Comparison of ENCODE assay signal across 8 cellular contexts in genomic region chr11:10302744-10303557, GRCh38. TPM values are rescaled to one million over a fixed set of nuclear protein-coding genes. Genes with fewer than 3 reads are reported as not detected.
DNase-seq lines count a peak whose midpoint lies in the region; ATAC-seq and TF ChIP-seq lines count a peak whose summit lies in the region.

No MANE protein-coding gene starts in this region.

- peak overlapping the region; percentile 84 for H3K27ac ChIP-seq in skeletal muscle tissue (ENCODE audit: low read depth, low read length)

- peaks cover 30% of the 10 kb centered on the region for H3K27me3 Mint-ChIP-seq in central memory CD8-positive, alpha-beta T cell

- H3K27me3 ChIP-seq in skeletal muscle tissue (ENCODE audit: control insufficient read depth in 3 of 3, insufficient read depth in 3 of 3, low read length in 3 of 3), result peaks cover 0 to 7% (median 4%) of the 10 kb centered on the region in 3 donors

- H3K9ac ChIP-seq in ES-I3 (ENCODE audit: low read depth, low read length) (peak overlapping the region; percentile 81), skeletal muscle tissue (ENCODE audit: low read depth in 1 of 3, low read length in 3 of 3) (peak overlapping the region; percentile 86 to 94 (median 89))

- DNase-seq in LNCaP clone FGC (ENCODE audit: low read depth) (peak; percentile 73), UCSD-AML1 (lab: John Stamatoyannopoulos, UW; ENCODE audit: unreplicated experiment) (peak; percentile 69), iris pigment epithelial cell (ENCODE audit: low read depth) (peak; percentile 68)
- peak in 1 of 2 donors; percentile 56 for DNase-seq in central memory CD8-positive, alpha-beta T cell (ENCODE audit: low spot score in 2 of 2)

- H3K4me3 Mint-ChIP-seq in central memory CD8-positive, alpha-beta T cell, result peak overlapping the region; percentile 96

- H3K36me3 ChIP-seq in ES-I3 (ENCODE audit: insufficient read depth, low read length) (no peaks in the 10 kb centered on the region), skeletal muscle tissue (ENCODE audit: control insufficient read depth in 3 of 3, insufficient read depth in 3 of 3, low read length in 3 of 3) (peaks cover 0 to 5% (median 0%) of the 10 kb centered on the region in 3 donors)

- TF ChIP-seq CTCF in LNCaP clone FGC (IDR thresholded peaks at IDR 0.05; ENCODE audit: control insufficient read depth, extremely low read depth, insufficient read depth), result no peak

- H3K4me1 Mint-ChIP-seq in central memory CD8-positive, alpha-beta T cell, result peaks cover 67% of the 10 kb centered on the region

- peak; percentile 41 for ATAC-seq in central memory CD8-positive, alpha-beta T cell (replicated peaks; ENCODE audit: extremely low read depth, poor library complexity, severe bottlenecking)
- ATAC-seq in GM18868 (IDR thresholded peaks at IDR 0.05; ENCODE audit: unreplicated experiment) (no peak), HG03139 (IDR thresholded peaks at IDR 0.05; ENCODE audit: unreplicated experiment) (no peak)

- H3K4me1 ChIP-seq in ES-I3 (ENCODE audit: insufficient read depth, low read length) (no peaks in the 10 kb centered on the region), skeletal muscle tissue (ENCODE audit: control insufficient read depth in 3 of 3, insufficient read depth in 3 of 3, low read length in 3 of 3) (peaks cover 35 to 42% (median 41%) of the 10 kb centered on the region in 3 donors)

- H3K36me3 Mint-ChIP-seq in central memory CD8-positive, alpha-beta T cell (ENCODE audit: insufficient read depth), result peaks cover 11% of the 10 kb centered on the region

- H3K27ac Mint-ChIP-seq in central memory CD8-positive, alpha-beta T cell (ENCODE audit: low read depth), result peak overlapping the region; percentile 89

- H3K9me3 ChIP-seq in ES-I3 (ENCODE audit: control insufficient read depth, insufficient read depth, low read length) (no peaks in the 10 kb centered on the region), skeletal muscle tissue (ENCODE audit: control insufficient read depth in 3 of 3, low read length in 3 of 3) (no peaks in the 10 kb centered on the region)

- H3K4me3 ChIP-seq in LNCaP clone FGC (ENCODE audit: low read depth, low read length) (peak overlapping the region; percentile 68), skeletal muscle tissue (ENCODE audit: low read length in 3 of 3) (peak overlapping the region; percentile 96 to 99 (median 98))

- no peaks in the 10 kb centered on the region for H3K9me3 Mint-ChIP-seq in central memory CD8-positive, alpha-beta T cell

RNA-seq across cellular contexts. Expression of gene ADM, which starts 1.9 kb away (rescaled TPM):
- total RNA-seq in skeletal muscle tissue, result 28.2 TPM

RNA-seq across cellular contexts. Expression of gene SBF2, which starts 8.9 kb away (rescaled TPM):
- total RNA-seq in skeletal muscle tissue, result 34.4 TPM
